In the genomic region with DNA sequence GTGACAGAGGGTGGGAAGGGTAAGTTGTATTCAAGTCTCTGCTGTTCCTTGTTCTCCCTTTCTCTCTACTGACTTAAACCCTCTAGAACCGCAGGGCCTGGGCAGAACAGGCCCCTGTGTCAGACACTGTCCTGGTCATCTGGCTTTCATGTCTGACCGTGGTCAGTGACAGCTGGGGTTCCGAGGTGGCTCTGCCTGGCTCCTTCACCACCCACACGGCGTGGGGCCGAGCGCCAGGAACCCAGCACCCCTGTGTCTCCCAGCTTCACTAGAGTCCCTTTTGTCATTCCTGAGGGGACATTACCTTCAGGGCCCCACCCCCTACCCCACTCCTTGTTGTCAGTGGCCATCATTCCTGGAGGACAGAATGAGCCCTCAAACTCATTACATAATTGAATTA, we compare ENCODE assay signal across 11 cellular contexts.
"Had no signal": no experiment of that assay in that cellular context is flagged by ENCODE, and none has a peak within 500 bp of the region (broad histone marks: within the 10 kb centered on the region; RNA-seq: fewer than 3 reads in every experiment).

No MANE protein-coding gene starts in this region.

- H3K4me3 Mint-ChIP-seq: activated CD4-positive, alpha-beta T cell treated with anti-CD3 and anti-CD28 coated beads for 36 hours; activated naive CD4-positive, alpha-beta T cell treated with anti-CD3 and anti-CD28 coated beads, Interleukin-2, amount 50 U/mL, for 24 hours; natural killer cell; T-helper 2 cell treated with Interferon-gamma antibody and Interleukin-4, amounts not matched to agents 5 μg/mL and 100 μg/mL, for 36 hours; WTC11 had no signal

- DNase-seq: activated CD4-positive, alpha-beta T cell treated with anti-CD3 and anti-CD28 coated beads for 36 hours; activated CD4-positive, alpha-beta T cell treated with anti-CD3 and anti-CD28 coated beads, Interleukin-2, amount 50 U/mL, for 48 hours; activated gamma-delta T cell; effector memory CD4-positive, alpha-beta T cell; esophagus squamous epithelium; lower lobe of right lung; natural killer cell; stimulated activated naive CD4-positive, alpha-beta T cell treated with Interleukin-2 at 50 U/mL for 16 hours had no signal

- ATAC-seq: activated CD4-positive, alpha-beta T cell treated with anti-CD3 and anti-CD28 coated beads for 36 hours; lower lobe of right lung; natural killer cell had no signal

- H3K9me3 Mint-ChIP-seq: activated naive CD4-positive, alpha-beta T cell treated with anti-CD3 and anti-CD28 coated beads, Interleukin-2, amount 50 U/mL, for 24 hours; natural killer cell; T-helper 2 cell treated with Interferon-gamma antibody and Interleukin-4, amounts not matched to agents 5 μg/mL and 100 μg/mL, for 36 hours had no signal

- H3K27me3 Mint-ChIP-seq: activated CD4-positive, alpha-beta T cell treated with anti-CD3 and anti-CD28 coated beads for 36 hours; activated naive CD4-positive, alpha-beta T cell treated with anti-CD3 and anti-CD28 coated beads, Interleukin-2, amount 50 U/mL, for 24 hours had no signal

- H3K36me3 Mint-ChIP-seq: activated naive CD4-positive, alpha-beta T cell treated with anti-CD3 and anti-CD28 coated beads, Interleukin-2, amount 50 U/mL, for 24 hours; natural killer cell had no signal

- H3K27ac Mint-ChIP-seq: activated CD4-positive, alpha-beta T cell treated with anti-CD3 and anti-CD28 coated beads for 36 hours; activated naive CD4-positive, alpha-beta T cell treated with anti-CD3 and anti-CD28 coated beads, Interleukin-2, amount 50 U/mL, for 24 hours; natural killer cell; T-helper 2 cell treated with Interferon-gamma antibody and Interleukin-4, amounts not matched to agents 5 μg/mL and 100 μg/mL, for 36 hours; WTC11 had no signal

- H3K4me1 Mint-ChIP-seq: activated CD4-positive, alpha-beta T cell treated with anti-CD3 and anti-CD28 coated beads for 36 hours; activated naive CD4-positive, alpha-beta T cell treated with anti-CD3 and anti-CD28 coated beads, Interleukin-2, amount 50 U/mL, for 24 hours; WTC11 had no signal
